In the genomic region with DNA sequence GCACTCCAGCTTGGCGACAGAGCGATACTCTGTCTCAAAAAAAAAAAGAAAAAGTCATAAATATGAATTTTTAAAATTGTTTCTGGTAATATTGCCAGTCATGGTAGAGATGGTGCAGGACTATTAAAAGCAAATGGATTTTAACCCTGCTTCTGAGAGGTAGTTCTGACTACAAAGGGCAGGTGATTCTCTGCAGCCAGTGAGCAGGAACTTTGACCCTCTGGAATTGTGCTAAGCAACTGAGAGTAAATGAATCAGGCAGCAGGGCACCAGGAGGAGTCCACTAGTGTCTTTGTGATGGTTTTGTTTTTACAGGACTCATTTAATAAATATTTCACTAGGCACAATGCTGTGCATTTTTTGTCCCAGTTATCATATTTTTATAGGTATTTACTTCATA, we compare ENCODE assay signal across 26 cellular contexts.
"Had no signal": no experiment of that assay in that cellular context is flagged by ENCODE, and none has a peak within 500 bp of the region (broad histone marks: within the 10 kb centered on the region; RNA-seq: fewer than 3 reads in every experiment).

No MANE protein-coding gene starts in this region.

- H3K9ac ChIP-seq: neural progenitor cell, parathyroid adenoma had no signal

- H2AFZ ChIP-seq: neural progenitor cell, parathyroid adenoma had no signal

- H3K27ac ChIP-seq: neural progenitor cell, ovary, parathyroid adenoma, psoas muscle, sigmoid colon, suprapubic skin, testis, tibial artery, transverse colon, upper lobe of right lung, uterus had no signal

- H3K9me3 ChIP-seq: ovary, psoas muscle, sigmoid colon, suprapubic skin, testis, tibial artery, transverse colon, upper lobe of right lung, uterus had no signal

- H3K27me3 ChIP-seq: neural progenitor cell, ovary, sigmoid colon, suprapubic skin, testis, tibial artery, transverse colon, upper lobe of right lung, uterus had no signal

- H3K4me1 ChIP-seq: neural progenitor cell, parathyroid adenoma, psoas muscle, sigmoid colon, suprapubic skin, testis, tibial artery, transverse colon, upper lobe of right lung, uterus had no signal

- H3K36me3 ChIP-seq: neural progenitor cell, ovary, sigmoid colon, suprapubic skin, tibial artery, transverse colon, upper lobe of right lung, uterus had no signal

- H3K4me3 ChIP-seq: neural progenitor cell, ovary, psoas muscle, sigmoid colon, suprapubic skin, testis, tibial artery, transverse colon, upper lobe of right lung, uterus had no signal

- H3K79me2 ChIP-seq: parathyroid adenoma had no signal

- H3K4me2 ChIP-seq: neural progenitor cell had no signal

- DNase-seq: naive thymus-derived CD4-positive, alpha-beta T cell; natural killer cell; occipital lobe; ovary; psoas muscle; right cardiac atrium; sigmoid colon; small intestine; stimulated activated CD4-positive, alpha-beta T cell treated with anti-CD3 and anti-CD28 coated beads, Interleukin-15, amount 100 ng/mL, for 24 hours; stimulated activated CD4-positive, alpha-beta T cell treated with anti-CD3 and anti-CD28 coated beads, Interleukin-2, amount 100 ng/mL, for 24 hours; stimulated activated CD4-positive, alpha-beta T cell treated with anti-CD3 and anti-CD28 coated beads, Interleukin-2, amount 100 ng/mL, for 48 hours; stimulated activated CD4-positive, alpha-beta T cell treated with anti-CD3 and anti-CD28 coated beads, Interleukin-4, amount 100 ng/mL, for 4 hours; stimulated activated CD8-positive, alpha-beta memory T cell treated with anti-CD3 and anti-CD28 coated beads, Interleukin-4, amount 100 ng/mL, for 48 hours; stimulated activated naive CD4-positive, alpha-beta T cell; stimulated activated naive CD8-positive, alpha-beta T cell treated with anti-CD3 and anti-CD28 coated beads, Interleukin-15, amount 100 ng/mL, for 72 hours; stimulated activated naive CD8-positive, alpha-beta T cell treated with anti-CD3 and anti-CD28 coated beads, Interleukin-15, Interleukin-2, amounts not matched to agents 100 U/mL and 50 U/mL, for 24 hours; substantia nigra; testis; tibial artery; transverse colon; upper lobe of right lung; uterus had no signal

- FAIRE-seq: small intestine had no signal

- ATAC-seq: naive thymus-derived CD4-positive, alpha-beta T cell; natural killer cell; psoas muscle; right cardiac atrium; stimulated activated memory B cell treated with anti-CD40 and anti-IgM and Interleukin-4, amounts not matched to agents 10 μg/mL and 1 μg/mL and 100 μg/mL, for 72 hours; stimulated activated naive CD8-positive, alpha-beta T cell treated with anti-CD3 and anti-CD28 coated beads, Interleukin-15, amount 100 ng/mL, for 72 hours; stimulated activated naive CD8-positive, alpha-beta T cell treated with anti-CD3 and anti-CD28 coated beads, Interleukin-15, Interleukin-2, amounts not matched to agents 100 U/mL and 50 U/mL, for 24 hours; upper lobe of right lung had no signal
